8 cellular contexts compared by ENCODE assay signal in the genomic region with DNA sequence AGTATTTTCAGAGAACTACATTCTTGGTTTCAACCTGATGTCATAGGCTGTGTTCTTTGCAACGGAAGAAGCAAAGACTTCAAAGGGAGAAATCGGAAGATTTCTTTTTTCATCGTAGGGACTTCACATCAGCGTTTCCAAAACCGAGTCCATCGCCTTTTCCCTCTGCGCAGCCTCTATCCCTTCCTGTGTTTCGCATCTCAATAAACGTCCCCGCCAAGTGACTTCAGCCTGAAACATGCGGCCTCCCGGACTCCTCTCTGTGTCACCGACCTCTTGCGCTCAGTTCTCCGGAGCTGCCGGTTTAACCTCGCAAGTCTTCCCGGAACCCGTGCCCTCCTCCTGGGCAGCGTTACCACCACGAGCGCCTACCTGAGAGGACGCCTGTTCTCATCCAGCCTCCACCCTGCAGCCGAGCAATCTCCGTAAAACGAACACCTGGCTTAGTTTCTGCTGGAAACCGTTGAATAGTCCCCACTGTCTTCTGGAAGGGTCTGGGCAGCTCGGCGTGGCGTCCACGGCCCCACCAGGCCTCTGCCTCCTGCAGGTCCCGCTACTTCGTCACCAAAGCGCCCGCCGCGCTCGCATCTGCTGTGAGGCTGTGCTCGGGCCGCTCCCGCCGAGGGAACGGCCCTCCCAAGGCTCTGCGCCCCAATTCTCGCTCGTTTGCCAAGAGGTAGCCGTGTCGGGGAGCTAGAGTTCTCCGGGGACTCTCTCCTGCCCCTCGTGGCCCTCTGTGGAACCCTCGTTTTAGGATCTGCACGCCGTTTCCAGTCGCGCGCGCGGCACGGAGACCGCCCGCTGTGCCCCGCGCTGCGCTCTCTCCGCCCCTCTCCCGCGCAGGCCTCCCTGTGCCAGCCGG. TPM values are rescaled to one million over a fixed set of nuclear protein-coding genes. Genes with fewer than 3 reads are reported as not detected.
DNase-seq lines count a peak whose midpoint lies in the region; ATAC-seq and TF ChIP-seq lines count a peak whose summit lies in the region.

A gene with protein sequence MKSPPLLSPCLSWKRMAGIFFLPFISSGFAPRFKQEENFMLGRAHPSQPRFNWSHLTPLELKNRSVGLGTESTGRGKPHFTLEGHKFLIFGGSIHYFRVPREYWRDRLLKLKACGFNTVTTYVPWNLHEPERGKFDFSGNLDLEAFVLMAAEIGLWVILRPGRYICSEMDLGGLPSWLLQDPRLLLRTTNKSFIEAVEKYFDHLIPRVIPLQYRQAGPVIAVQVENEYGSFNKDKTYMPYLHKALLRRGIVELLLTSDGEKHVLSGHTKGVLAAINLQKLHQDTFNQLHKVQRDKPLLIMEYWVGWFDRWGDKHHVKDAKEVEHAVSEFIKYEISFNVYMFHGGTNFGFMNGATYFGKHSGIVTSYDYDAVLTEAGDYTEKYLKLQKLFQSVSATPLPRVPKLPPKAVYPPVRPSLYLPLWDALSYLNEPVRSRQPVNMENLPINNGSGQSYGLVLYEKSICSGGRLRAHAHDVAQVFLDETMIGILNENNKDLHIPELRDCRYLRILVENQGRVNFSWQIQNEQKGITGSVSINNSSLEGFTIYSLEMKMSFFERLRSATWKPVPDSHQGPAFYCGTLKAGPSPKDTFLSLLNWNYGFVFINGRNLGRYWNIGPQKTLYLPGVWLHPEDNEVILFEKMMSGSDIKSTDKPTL (plus strand): TSS at position 846 of the 862 bp plus-strand sequence. CDS start 362 bp downstream, outside the sequence.

- H3K9me3 ChIP-seq in duodenal mucosa (ENCODE audit: control insufficient read depth in 1 of 2, low read length in 2 of 2) (no peaks in the 10 kb centered on the region), mesodermal cell (ENCODE audit: control insufficient read depth, low read length) (no peaks in the 10 kb centered on the region)

- no peak within 1 kb of the TSS for H3K27ac ChIP-seq in duodenal mucosa (ENCODE audit: low read depth, low read length)
- no peak within 1 kb of the TSS for H3K27ac ChIP-seq in mesodermal cell (ENCODE audit: low read depth, low read length, severe bottlenecking)

- POLR2A ChIA-PET in AG04449 (lab: Yijun Ruan, JAX) = no interaction called here

- H3K27me3 ChIP-seq in duodenal mucosa (ENCODE audit: control insufficient read depth in 1 of 2, insufficient read depth in 2 of 2, low read length in 2 of 2) = peaks cover 63 to 68% of the 10 kb centered on the region in 2 donors

- H3K4me3 ChIP-seq in AG04449 (ENCODE audit: low read depth, low read length) = peak within 1 kb of the TSS; percentile 25
- H3K4me3 ChIP-seq in duodenal mucosa (ENCODE audit: low read depth in 1 of 2, low read length in 2 of 2) = peak within 1 kb of the TSS; percentile 63 to 66
- peak within 1 kb of the TSS; percentile 44 for H3K4me3 ChIP-seq in mesodermal cell (ENCODE audit: extremely low read depth, insufficient read depth, low read length, poor library complexity, severe bottlenecking)

- CTCF ChIA-PET in AG04449 (lab: Yijun Ruan, JAX) = no interaction called here

- ATAC-seq in GM19035 (IDR thresholded peaks at IDR 0.05; ENCODE audit: unreplicated experiment) = peak; percentile 75

- no peak for DNase-seq in AG04449 (ENCODE audit: low read depth, low spot score)
- peak; percentile 79 for DNase-seq in activated CD4-positive, alpha-beta T cell treated with anti-CD3 and anti-CD28 coated beads, Interleukin-2, amount 50 U/mL, for 1 hour
- peak; percentile 54 to 66 for DNase-seq in stimulated activated CD8-positive, alpha-beta memory T cell treated with anti-CD3 and anti-CD28 coated beads, Interleukin-15, amount 100 ng/mL, for 4 hours (ENCODE audit: low read depth in 2 of 2)
- no peak for DNase-seq in SW 1271 (lab: John Stamatoyannopoulos, UW)

- TF ChIP-seq CTCF in AG04449 (IDR thresholded peaks at IDR 0.05; ENCODE audit: insufficient read depth, low read length, missing control alignments) = peak; percentile 41

- 0% methylated on average over 44 to 64 of the region's 68 CpGs for WGBS in mesodermal cell (ENCODE audit: insufficient coverage in 2 of 2), 2 experiments

- H3K36me3 ChIP-seq in duodenal mucosa (ENCODE audit: control insufficient read depth in 1 of 2, insufficient read depth in 2 of 2, low read length in 2 of 2) = no peaks in the 10 kb centered on the region
- no peaks in the 10 kb centered on the region for H3K36me3 ChIP-seq in mesodermal cell (ENCODE audit: control insufficient read depth, insufficient read depth, low read length)

- H3K9me3 Mint-ChIP-seq in IgD-negative memory B cell = peaks cover 0 to 10% (median 0%) of the 10 kb centered on the region in 3 donors

- H3K4me1 Mint-ChIP-seq in IgD-negative memory B cell = peaks cover 8 to 25% (median 21%) of the 10 kb centered on the region in 3 donors

- peaks cover 53% of the 10 kb centered on the region for H3K27me3 Mint-ChIP-seq in IgD-negative memory B cell

- peak within 1 kb of the TSS in 1 of 3 donors; percentile 65 for H3K27ac Mint-ChIP-seq in IgD-negative memory B cell

- peaks cover 4% of the 10 kb centered on the region for H3K36me3 Mint-ChIP-seq in IgD-negative memory B cell

- H3K4me3 Mint-ChIP-seq in IgD-negative memory B cell = peak within 1 kb of the TSS; percentile 75 to 89 (median 82)

- peak within 1 kb of the TSS in 1 of 2 donors; percentile 32 for H3K9ac ChIP-seq in duodenal mucosa (ENCODE audit: low read depth in 1 of 2, low read length in 2 of 2)

- H3K4me1 ChIP-seq in duodenal mucosa (ENCODE audit: control insufficient read depth in 1 of 2, insufficient read depth in 2 of 2, low read length in 2 of 2) (peaks cover 3 to 10% of the 10 kb centered on the region in 2 donors), mesodermal cell (ENCODE audit: control insufficient read depth, insufficient read depth, low read length, poor library complexity, severe bottlenecking) (peaks cover 6% of the 10 kb centered on the region)

RNA-seq across cellular contexts. Expression of the gene that starts here (rescaled TPM):
- polyA plus RNA-seq in IgD-negative memory B cell = 0.19 TPM
- polyA plus RNA-seq in mesodermal cell (2013, experiment 1 of 2) = 0.18 TPM
- 0.15 TPM for polyA plus RNA-seq in mesodermal cell (2013, experiment 2 of 2)

Comparison
In these comparisons a context has a peak if more than half of its experiments do, and no peak if none do; other contexts are left out.
1. DNase-seq: peak in activated CD4-positive, alpha-beta T cell treated with anti-CD3 and anti-CD28 coated beads, Interleukin-2, amount 50 U/mL, for 1 hour (single experiment) and stimulated activated CD8-positive, alpha-beta memory T cell treated with anti-CD3 and anti-CD28 coated beads, Interleukin-15, amount 100 ng/mL, for 4 hours (2 of 2); none in AG04449 (single experiment) and SW 1271 (0 of 2).
2. Peak in every context shown above with its lines, with median percentiles within 50 percentile points of each other: H3K4me3 ChIP-seq.